1 cellular context compared by ENCODE assay signal in the genomic region with DNA sequence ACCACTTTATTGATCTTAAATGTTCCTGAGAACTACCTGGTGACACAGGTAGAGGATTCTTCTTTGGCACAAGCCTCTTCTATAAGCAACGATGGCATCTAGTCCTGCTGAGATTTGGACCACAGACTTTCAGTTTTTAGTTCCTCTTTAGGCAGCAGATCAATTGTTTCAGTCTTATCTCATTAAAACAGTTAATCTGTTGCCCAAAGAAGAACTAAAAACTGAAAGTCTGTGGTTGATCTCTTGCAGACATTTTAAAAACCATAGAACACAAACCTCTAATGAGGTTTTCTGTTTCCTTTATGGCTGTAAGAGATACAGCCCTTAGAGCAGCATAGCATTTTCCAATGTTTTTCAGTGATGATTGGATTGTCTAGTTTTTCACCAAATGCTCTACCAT.
A peak's percentile ranks its signal among the peaks of the same experiment; 100 is the strongest.
TF ChIP-seq lines count a peak whose summit lies in the region.

No MANE protein-coding gene starts in this region.

TF ChIP-seq in GM12878, 131 proteins besides CTCF, POLR2A, EP300 and RAD21 (continued from another document):
- TF ChIP-seq SIN3A (IDR thresholded peaks at IDR 0.05; ENCODE audit: low read depth, low read length) (no peak), BRCA1 (IDR thresholded peaks at IDR 0.05; ENCODE audit: low read depth, low read length) (no peak), MEF2B (IDR thresholded peaks at IDR 0.05; ENCODE audit: partially characterized antibody, poor library complexity, severe bottlenecking) (peak; percentile 38), SMARCA5 (IDR thresholded peaks at IDR 0.05) (no peak), JUNB (IDR thresholded peaks at IDR 0.05) (no peak), RUNX3 (IDR thresholded peaks at IDR 0.05; ENCODE audit: low read length) (peak; percentile 81)
- TF ChIP-seq, protein P1, sequence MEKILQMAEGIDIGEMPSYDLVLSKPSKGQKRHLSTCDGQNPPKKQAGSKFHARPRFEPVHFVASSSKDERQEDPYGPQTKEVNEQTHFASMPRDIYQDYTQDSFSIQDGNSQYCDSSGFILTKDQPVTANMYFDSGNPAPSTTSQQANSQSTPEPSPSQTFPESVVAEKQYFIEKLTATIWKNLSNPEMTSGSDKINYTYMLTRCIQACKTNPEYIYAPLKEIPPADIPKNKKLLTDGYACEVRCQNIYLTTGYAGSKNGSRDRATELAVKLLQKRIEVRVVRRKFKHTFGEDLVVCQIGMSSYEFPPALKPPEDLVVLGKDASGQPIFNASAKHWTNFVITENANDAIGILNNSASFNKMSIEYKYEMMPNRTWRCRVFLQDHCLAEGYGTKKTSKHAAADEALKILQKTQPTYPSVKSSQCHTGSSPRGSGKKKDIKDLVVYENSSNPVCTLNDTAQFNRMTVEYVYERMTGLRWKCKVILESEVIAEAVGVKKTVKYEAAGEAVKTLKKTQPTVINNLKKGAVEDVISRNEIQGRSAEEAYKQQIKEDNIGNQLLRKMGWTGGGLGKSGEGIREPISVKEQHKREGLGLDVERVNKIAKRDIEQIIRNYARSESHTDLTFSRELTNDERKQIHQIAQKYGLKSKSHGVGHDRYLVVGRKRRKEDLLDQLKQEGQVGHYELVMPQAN (conservative IDR thresholded peaks at IDR 0.05), result no peak
- TF ChIP-seq, protein P2, sequence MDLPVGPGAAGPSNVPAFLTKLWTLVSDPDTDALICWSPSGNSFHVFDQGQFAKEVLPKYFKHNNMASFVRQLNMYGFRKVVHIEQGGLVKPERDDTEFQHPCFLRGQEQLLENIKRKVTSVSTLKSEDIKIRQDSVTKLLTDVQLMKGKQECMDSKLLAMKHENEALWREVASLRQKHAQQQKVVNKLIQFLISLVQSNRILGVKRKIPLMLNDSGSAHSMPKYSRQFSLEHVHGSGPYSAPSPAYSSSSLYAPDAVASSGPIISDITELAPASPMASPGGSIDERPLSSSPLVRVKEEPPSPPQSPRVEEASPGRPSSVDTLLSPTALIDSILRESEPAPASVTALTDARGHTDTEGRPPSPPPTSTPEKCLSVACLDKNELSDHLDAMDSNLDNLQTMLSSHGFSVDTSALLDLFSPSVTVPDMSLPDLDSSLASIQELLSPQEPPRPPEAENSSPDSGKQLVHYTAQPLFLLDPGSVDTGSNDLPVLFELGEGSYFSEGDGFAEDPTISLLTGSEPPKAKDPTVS (IDR thresholded peaks at IDR 0.05; ENCODE audit: low read depth, low read length), result no peak
- TF ChIP-seq, protein P3, sequence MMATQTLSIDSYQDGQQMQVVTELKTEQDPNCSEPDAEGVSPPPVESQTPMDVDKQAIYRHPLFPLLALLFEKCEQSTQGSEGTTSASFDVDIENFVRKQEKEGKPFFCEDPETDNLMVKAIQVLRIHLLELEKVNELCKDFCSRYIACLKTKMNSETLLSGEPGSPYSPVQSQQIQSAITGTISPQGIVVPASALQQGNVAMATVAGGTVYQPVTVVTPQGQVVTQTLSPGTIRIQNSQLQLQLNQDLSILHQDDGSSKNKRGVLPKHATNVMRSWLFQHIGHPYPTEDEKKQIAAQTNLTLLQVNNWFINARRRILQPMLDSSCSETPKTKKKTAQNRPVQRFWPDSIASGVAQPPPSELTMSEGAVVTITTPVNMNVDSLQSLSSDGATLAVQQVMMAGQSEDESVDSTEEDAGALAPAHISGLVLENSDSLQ (IDR thresholded peaks at IDR 0.05), result no peak
- TF ChIP-seq, protein P4, sequence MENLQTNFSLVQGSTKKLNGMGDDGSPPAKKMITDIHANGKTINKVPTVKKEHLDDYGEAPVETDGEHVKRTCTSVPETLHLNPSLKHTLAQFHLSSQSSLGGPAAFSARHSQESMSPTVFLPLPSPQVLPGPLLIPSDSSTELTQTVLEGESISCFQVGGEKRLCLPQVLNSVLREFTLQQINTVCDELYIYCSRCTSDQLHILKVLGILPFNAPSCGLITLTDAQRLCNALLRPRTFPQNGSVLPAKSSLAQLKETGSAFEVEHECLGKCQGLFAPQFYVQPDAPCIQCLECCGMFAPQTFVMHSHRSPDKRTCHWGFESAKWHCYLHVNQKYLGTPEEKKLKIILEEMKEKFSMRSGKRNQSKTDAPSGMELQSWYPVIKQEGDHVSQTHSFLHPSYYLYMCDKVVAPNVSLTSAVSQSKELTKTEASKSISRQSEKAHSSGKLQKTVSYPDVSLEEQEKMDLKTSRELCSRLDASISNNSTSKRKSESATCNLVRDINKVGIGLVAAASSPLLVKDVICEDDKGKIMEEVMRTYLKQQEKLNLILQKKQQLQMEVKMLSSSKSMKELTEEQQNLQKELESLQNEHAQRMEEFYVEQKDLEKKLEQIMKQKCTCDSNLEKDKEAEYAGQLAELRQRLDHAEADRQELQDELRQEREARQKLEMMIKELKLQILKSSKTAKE (IDR thresholded peaks at IDR 0.05; ENCODE audit: low read depth, poor library complexity, severe bottlenecking), result peak; percentile 83
